In the genomic region with DNA sequence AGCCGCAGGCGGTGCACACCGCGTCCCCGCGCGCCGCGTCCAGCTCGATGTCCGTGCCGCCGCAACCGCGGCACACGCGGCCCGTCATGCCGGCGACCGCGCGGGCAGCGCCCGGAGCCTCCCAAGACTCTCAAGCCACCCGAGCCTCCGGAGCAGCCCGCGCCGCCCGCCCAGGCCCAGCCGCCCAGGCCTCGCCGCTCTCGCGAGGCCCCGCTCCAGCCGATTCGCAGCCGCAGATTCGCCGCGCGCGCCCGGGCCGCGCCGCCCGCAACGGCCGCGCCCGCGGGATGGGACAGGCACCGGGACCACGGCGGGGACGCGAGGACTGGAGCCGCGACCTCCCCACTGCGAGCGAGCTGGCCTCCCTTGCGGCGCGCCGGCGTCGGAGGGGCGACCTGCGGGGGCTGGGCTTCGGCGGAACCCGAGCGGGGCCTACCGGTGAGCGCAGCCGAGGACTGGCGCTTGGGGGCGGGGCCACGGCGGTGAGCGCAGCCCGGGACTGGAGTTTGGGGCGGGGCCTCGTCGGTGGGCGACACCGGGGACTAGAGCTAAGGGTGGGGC, we compare ENCODE assay signal across 8 cellular contexts. TPM values are rescaled to one million over a fixed set of nuclear protein-coding genes. Genes with fewer than 3 reads are reported as not detected.
DNase-seq lines count a peak whose midpoint lies in the region; ATAC-seq, FAIRE-seq and TF ChIP-seq lines count a peak whose summit lies in the region.

A gene with protein sequence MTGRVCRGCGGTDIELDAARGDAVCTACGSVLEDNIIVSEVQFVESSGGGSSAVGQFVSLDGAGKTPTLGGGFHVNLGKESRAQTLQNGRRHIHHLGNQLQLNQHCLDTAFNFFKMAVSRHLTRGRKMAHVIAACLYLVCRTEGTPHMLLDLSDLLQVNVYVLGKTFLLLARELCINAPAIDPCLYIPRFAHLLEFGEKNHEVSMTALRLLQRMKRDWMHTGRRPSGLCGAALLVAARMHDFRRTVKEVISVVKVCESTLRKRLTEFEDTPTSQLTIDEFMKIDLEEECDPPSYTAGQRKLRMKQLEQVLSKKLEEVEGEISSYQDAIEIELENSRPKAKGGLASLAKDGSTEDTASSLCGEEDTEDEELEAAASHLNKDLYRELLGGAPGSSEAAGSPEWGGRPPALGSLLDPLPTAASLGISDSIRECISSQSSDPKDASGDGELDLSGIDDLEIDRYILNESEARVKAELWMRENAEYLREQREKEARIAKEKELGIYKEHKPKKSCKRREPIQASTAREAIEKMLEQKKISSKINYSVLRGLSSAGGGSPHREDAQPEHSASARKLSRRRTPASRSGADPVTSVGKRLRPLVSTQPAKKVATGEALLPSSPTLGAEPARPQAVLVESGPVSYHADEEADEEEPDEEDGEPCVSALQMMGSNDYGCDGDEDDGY (minus strand): TSS at position 460 of the 561 bp plus-strand sequence. CDS start 372 bp downstream, at position 88.

- no peak for TF ChIP-seq CTCF in neutrophil (IDR thresholded peaks at IDR 0.05)

- peaks cover 16 to 17% of the 10 kb centered on the region in 2 experiments for H3K4me1 ChIP-seq in neutrophil (ENCODE audit: control insufficient read depth in 1 of 2, insufficient read depth in 1 of 2, low read depth in 1 of 2, low read length in 1 of 2)

- peak; percentile 91 for ATAC-seq in GM21786 (IDR thresholded peaks at IDR 0.05; ENCODE audit: unreplicated experiment)

- H3K9me3 ChIP-seq in KOPT-K1 (ENCODE audit: insufficient read depth, low read length, poor library complexity, severe bottlenecking) (no peaks in the 10 kb centered on the region), neutrophil (no peaks in the 10 kb centered on the region)

- H3K4me3 ChIP-seq in neutrophil (ENCODE audit: low read depth in 1 of 2, low read length in 1 of 2): peak within 1 kb of the TSS; percentile 82 to 85

- no peak for FAIRE-seq in frontal cortex (lab: Jason Lieb, UNC)

- H3K27ac ChIP-seq in KOPT-K1 (ENCODE audit: low read depth, low read length, poor library complexity, severe bottlenecking) (peak within 1 kb of the TSS; percentile 77), neutrophil (peak within 1 kb of the TSS; percentile 79), substantia nigra (ENCODE audit: low read depth, low read length, poor library complexity, severe bottlenecking) (peak within 1 kb of the TSS; percentile 96)

- H3K36me3 ChIP-seq in KOPT-K1 (ENCODE audit: insufficient read depth, low read length) (no peaks in the 10 kb centered on the region), neutrophil (no peaks in the 10 kb centered on the region)

- H3K27me3 ChIP-seq in neutrophil: peaks cover 4% of the 10 kb centered on the region

- DNase-seq in Daoy (ENCODE audit: low read depth): peak; percentile 98
- DNase-seq in SK-N-DZ (ENCODE audit: low spot score): peak; percentile 84
- peak; percentile 99 for DNase-seq in activated naive CD4-positive, alpha-beta T cell treated with Interleukin-2 at 50 U/mL for 16 hours
- peak; percentile 89 to 90 for DNase-seq in frontal cortex (ENCODE audit: low spot score in 2 of 2)
- peak in 45 of 49 donors; percentile 70 to 99 (median 90) for DNase-seq in substantia nigra (lab: John Stamatoyannopoulos, UW)

RNA-seq across cellular contexts. Expression of the gene that starts here (rescaled TPM):
- 39.9 and 41.7 TPM in 2 replicates for total RNA-seq in Daoy (2014; rRNA removed; shearing (Covaris generic))
- 19.0 and 21.0 TPM in 2 replicates for polyA plus RNA-seq in SK-N-DZ (2014; cell fraction: cytosol; rRNA removed)
- polyA plus RNA-seq in SK-N-DZ (2014; cell fraction: nucleus; rRNA removed): 39.7 and 48.3 TPM in 2 replicates
- total RNA-seq in frontal cortex: 60.7 TPM

Comparison
In these comparisons a context has a peak if more than half of its experiments do, and no peak if none do; other contexts are left out.
1. Peak in every context shown above with its lines: DNase-seq, ATAC-seq, H3K4me3 ChIP-seq and H3K27ac ChIP-seq.